Comparison of ENCODE assay signal across 1 cellular context in genomic region chr1:184160942-184161698, GRCh38.
TF ChIP-seq lines count a peak whose summit lies in the region.

No MANE protein-coding gene starts in this region.

TF ChIP-seq in WTC11, 78 proteins besides CTCF, POLR2A, EP300 and RAD21 (continued from another document):
- no peak for TF ChIP-seq FOXP4 (CRISPR knock-in tag; IDR thresholded peaks at IDR 0.05)
- no peak for TF ChIP-seq TCF7 (CRISPR knock-in tag; IDR thresholded peaks at IDR 0.05; ENCODE audit: low read depth)
- TF ChIP-seq KAT7 (CRISPR knock-in tag; IDR thresholded peaks at IDR 0.05; ENCODE audit: borderline replicate concordance), result no peak
- TF ChIP-seq ZNF423 (CRISPR knock-in tag; IDR thresholded peaks at IDR 0.05), result no peak
